In genomic region chr1:156020293-156021086, GRCh38 we compare ENCODE assay signal across 8 cellular contexts. TPM values are rescaled to one million over a fixed set of nuclear protein-coding genes. Genes with fewer than 3 reads are reported as not detected.
DNase-seq lines count a peak whose midpoint lies in the region; ATAC-seq and TF ChIP-seq lines count a peak whose summit lies in the region.

SSR2 (minus strand) TSS chr1:156020951; CDS start chr1:156020167, 784 bp downstream.

- H3K36me3 ChIP-seq in colonic mucosa: peaks cover 8% of the 10 kb centered on the region

- H3K4me1 ChIP-seq in colonic mucosa: no peaks in the 10 kb centered on the region

- H3K27ac ChIP-seq in colonic mucosa: peak within 1 kb of the TSS; percentile 80

- no peak; the same call in 1 of the 2 replicates for TF ChIP-seq CTCF in AG09319 (IDR thresholded peaks at IDR 0.05; ENCODE audit: low read depth, low read length)
- no peak for TF ChIP-seq CTCF in colonic mucosa (IDR thresholded peaks at IDR 0.05)

- ATAC-seq in GM19025 (IDR thresholded peaks at IDR 0.05; ENCODE audit: low read depth, unreplicated experiment) (peak; percentile 94), HG03354 (IDR thresholded peaks at IDR 0.05; ENCODE audit: poor library complexity, severe bottlenecking, unreplicated experiment) (peak; percentile 97), left colon (peak; percentile 99)

- DNase-seq in AG09319 (ENCODE audit: extremely low read depth, low read depth): peak; percentile 70
- peak; percentile 94 for DNase-seq in NCI-H460 (ENCODE audit: extremely low read depth, low read depth)
- peak; percentile 68 to 73 for DNase-seq in activated CD4-positive, alpha-beta T cell treated with anti-CD3 and anti-CD28 coated beads for 24 hours (ENCODE audit: low read depth in 2 of 2)
- DNase-seq in colonic mucosa: peak; percentile 94
- peak; percentile 89 to 92 for DNase-seq in left colon
- DNase-seq in stimulated activated CD4-positive, alpha-beta T cell treated with anti-CD3 and anti-CD28 coated beads, Interleukin-1b, Interleukin-23, amount 100 ng/mL, for 48 hours: peak; percentile 87

- H3K4me3 ChIP-seq in colonic mucosa: peak within 1 kb of the TSS; percentile 89

- intact Hi-C loops in colonic mucosa (cut with DNase I): no loop called here
- intact Hi-C loops in left colon (cut with DNase I, micrococcal nuclease): no loop called here

- H3K9me3 ChIP-seq in colonic mucosa: no peaks in the 10 kb centered on the region

- peak within 1 kb of the TSS; percentile 72 to 82 for H3K9ac ChIP-seq in colonic mucosa (ENCODE audit: low read depth in 2 of 2, low read length in 2 of 2)

- H3K27me3 ChIP-seq in colonic mucosa: no peaks in the 10 kb centered on the region

RNA-seq across cellular contexts. Expression of gene SSR2, which starts in this region (rescaled TPM):
- total RNA-seq in NCI-H460 (2014; rRNA removed; shearing (Covaris generic)): 487 and 490 TPM in 2 replicates
- 269 and 579 TPM in 2 replicates for polyA plus RNA-seq in NCI-H460 (2014; cell fraction: nucleus; rRNA removed)
- total RNA-seq in colonic mucosa (100 to 1,000 TPM; 204 to 208 TPM), left colon (100 to 1,000 TPM; 180 TPM)

Comparison
In these comparisons a context has a peak if more than half of its experiments do, and no peak if none do; other contexts are left out.
1. Peak in every context shown above with its lines: DNase-seq, ATAC-seq, H3K4me3 ChIP-seq and H3K27ac ChIP-seq.